In genomic region chr11:62612366-62613274, GRCh38 we compare ENCODE assay signal across 8 cellular contexts. TPM values are rescaled to one million over a fixed set of nuclear protein-coding genes. Genes with fewer than 3 reads are reported as not detected.
A peak's percentile ranks its signal among the peaks of the same experiment; 100 is the strongest.
DNase-seq lines count a peak whose midpoint lies in the region; ATAC-seq and TF ChIP-seq lines count a peak whose summit lies in the region.

TSS of gene EML3 (minus strand) at chr11:62612775. CDS start at chr11:62612457, 318 bp downstream.
TSS of gene ROM1 (plus strand) at chr11:62613257. CDS start at chr11:62613282, 25 bp downstream.

- H3K4me1 Mint-ChIP-seq in brain, result peaks cover 24% of the 10 kb centered on the region

- H3K27me3 ChIP-seq in iPS-20b (ENCODE audit: insufficient read depth, low read length) (peaks cover 13% of the 10 kb centered on the region), skeletal muscle tissue (ENCODE audit: control insufficient read depth in 3 of 3, insufficient read depth in 3 of 3, low read length in 3 of 3) (no peaks in the 10 kb centered on the region)

- H3K9ac ChIP-seq in iPS-20b (ENCODE audit: low read depth, low read length), result peak within 1 kb of the TSS; percentile 63; the same call in 1 of the 2 replicates
- peak within 1 kb of the TSS; percentile 68 to 83 (median 83) for H3K9ac ChIP-seq in skeletal muscle tissue (ENCODE audit: low read depth in 1 of 3, low read length in 3 of 3)

- no peaks in the 10 kb centered on the region; the same call in 1 of the 2 replicates for H3K36me3 ChIP-seq in iPS-20b (ENCODE audit: insufficient read depth, low read depth, low read length)
- peaks cover 18 to 38% (median 22%) of the 10 kb centered on the region in 3 donors for H3K36me3 ChIP-seq in skeletal muscle tissue (ENCODE audit: control insufficient read depth in 3 of 3, insufficient read depth in 3 of 3, low read length in 3 of 3)

- no peaks in the 10 kb centered on the region; the same call in 1 of the 2 replicates for H3K4me1 ChIP-seq in iPS-20b (ENCODE audit: insufficient read depth, low read length)
- H3K4me1 ChIP-seq in skeletal muscle tissue (ENCODE audit: control insufficient read depth in 3 of 3, insufficient read depth in 3 of 3, low read length in 3 of 3), result peaks cover 15 to 27% (median 21%) of the 10 kb centered on the region in 3 donors

- peak within 1 kb of the TSS; percentile 91 to 98 (median 97) for H3K27ac Mint-ChIP-seq in brain

- peaks cover 7% of the 10 kb centered on the region for H3K27me3 Mint-ChIP-seq in brain

- H3K4me3 Mint-ChIP-seq in brain, result peak within 1 kb of the TSS; percentile 84 to 95 (median 88)

- peak; percentile 68 for ATAC-seq in HG02852 (IDR thresholded peaks at IDR 0.05; ENCODE audit: unreplicated experiment)

- H3K36me3 Mint-ChIP-seq in brain, result peaks cover 7% of the 10 kb centered on the region

- H3K9me3 ChIP-seq in iPS-20b (ENCODE audit: insufficient read depth, low read depth, low read length) (no peaks in the 10 kb centered on the region), skeletal muscle tissue (ENCODE audit: control insufficient read depth in 3 of 3, low read length in 3 of 3) (no peaks in the 10 kb centered on the region)

- H3K27ac ChIP-seq in iPS-20b (ENCODE audit: low read length), result no peak within 1 kb of the TSS
- peak within 1 kb of the TSS; percentile 83 for H3K27ac ChIP-seq in skeletal muscle tissue (ENCODE audit: low read depth, low read length)

- H3K9me3 Mint-ChIP-seq in brain, result peaks cover 0 to 3% (median 0%) of the 10 kb centered on the region in 5 experiments

- TF ChIP-seq CTCF in brain (conservative IDR thresholded peaks at IDR 0.05), result peak; percentile 98 to 99

- H3K4me3 ChIP-seq in iPS-20b (ENCODE audit: low read length) (peak within 1 kb of the TSS; percentile 73), skeletal muscle tissue (ENCODE audit: low read length in 3 of 3) (peak within 1 kb of the TSS; percentile 62 to 86 (median 83))

- DNase-seq in NCI-H2107 (lab: John Stamatoyannopoulos, UW), result peak; percentile 41
- no peak for DNase-seq in NCI-H2107 treated with DMSO at 0.1 percent for 48 hours (lab: John Stamatoyannopoulos, UW; ENCODE audit: unreplicated experiment)
- DNase-seq in NCI-H1930 (lab: John Stamatoyannopoulos, UW), result peak; percentile 69 to 70
- DNase-seq in UCSD-AML1 (lab: John Stamatoyannopoulos, UW; ENCODE audit: unreplicated experiment), result peak; percentile 95

RNA-seq across cellular contexts. Expression of gene EML3, which starts in this region (rescaled TPM):
- polyA plus RNA-seq in brain (ENCODE audit: insufficient read depth, low read depth, low replicate concordance), result 23.3 TPM
- total RNA-seq in skeletal muscle tissue, result 7.3 TPM

RNA-seq across cellular contexts. Expression of gene ROM1, which starts in this region (rescaled TPM):
- 24.3 TPM for polyA plus RNA-seq in brain (ENCODE audit: insufficient read depth, low read depth, low replicate concordance)
- 1.6 TPM for total RNA-seq in skeletal muscle tissue
